8 cellular contexts compared by ENCODE assay signal in the genomic region with DNA sequence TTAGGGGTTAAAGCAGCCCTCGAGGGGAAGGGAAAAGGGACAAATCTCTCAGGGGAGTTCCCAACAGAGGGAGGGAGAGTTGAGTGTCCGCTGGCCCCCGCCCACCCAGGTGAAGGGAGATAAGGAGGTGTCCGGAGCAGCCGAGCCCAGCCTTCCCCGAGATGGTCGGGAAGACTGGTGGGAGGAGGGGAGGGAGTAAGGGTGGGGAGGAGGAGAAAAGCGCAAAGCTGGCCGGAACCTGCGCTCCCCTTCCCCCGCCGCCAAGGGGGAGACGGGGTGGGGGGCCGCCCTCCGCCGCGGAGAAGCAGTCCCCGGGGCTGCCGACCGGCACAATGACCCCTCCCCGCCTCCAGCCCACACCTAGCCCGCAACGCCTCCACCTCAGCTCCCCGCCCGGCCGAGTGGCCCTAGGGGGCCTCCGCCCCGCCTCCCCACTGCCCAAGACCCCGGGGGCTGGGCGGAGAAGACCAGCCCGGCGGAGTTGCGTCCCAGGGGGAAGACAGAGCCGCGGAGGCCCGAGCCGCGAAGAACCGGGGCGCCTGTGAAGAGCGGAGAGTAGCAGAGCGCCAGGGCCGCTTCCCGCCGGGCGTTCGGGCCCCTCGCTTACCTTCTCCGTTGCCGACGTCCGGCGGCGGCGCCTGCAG. TPM values are rescaled to one million over a fixed set of nuclear protein-coding genes. Genes with fewer than 3 reads are reported as not detected.
DNase-seq lines count a peak whose midpoint lies in the region; ATAC-seq and TF ChIP-seq lines count a peak whose summit lies in the region.

No MANE protein-coding gene starts in this region.

- peak overlapping the region; percentile 95 for H3K27ac ChIP-seq in neural progenitor cell
- H3K27ac ChIP-seq in thyroid gland, result peak overlapping the region; percentile 95 to 98 (median 96)

- H3K4me1 ChIP-seq in neural progenitor cell, result peaks cover 22% of the 10 kb centered on the region
- H3K4me1 ChIP-seq in thyroid gland, result peaks cover 10 to 35% of the 10 kb centered on the region in 2 donors

- peak overlapping the region; percentile 89 for H3K9ac ChIP-seq in neural progenitor cell

- WGBS in thyroid gland, 2 donors, result 0% methylated on average over 9 to 12 of the region's 55 CpGs

- peaks cover 4% of the 10 kb centered on the region for H3K36me3 Mint-ChIP-seq in activated T-cell treated with anti-CD3 and anti-CD28 coated beads, Interleukin-2, amount 50 U/mL, for 4 hours (ENCODE audit: insufficient read depth)
- peaks cover 14% of the 10 kb centered on the region for H3K36me3 Mint-ChIP-seq in neural progenitor cell

- peak overlapping the region; percentile 100 for H3K4me3 Mint-ChIP-seq in activated T-cell treated with anti-CD3 and anti-CD28 coated beads, Interleukin-2, amount 50 U/mL, for 4 hours
- peak overlapping the region; percentile 96 for H3K4me3 Mint-ChIP-seq in neural progenitor cell

- intact Hi-C loops in thyroid gland (cut with DNase I), result loop anchor here (5.0 kb wide), 1 partner anchor 172 kb away; a partner anchor contains a TSS

- H3K36me3 ChIP-seq in neural progenitor cell, result no peaks in the 10 kb centered on the region
- H3K36me3 ChIP-seq in thyroid gland, result no peaks in the 10 kb centered on the region

- peaks cover 35% of the 10 kb centered on the region for H3F3A ChIP-seq in neural progenitor cell (ENCODE audit: low read depth)

- DNase-seq in SIG-M5 treated with dmso at 0.1 percent for 504 hours (lab: John Stamatoyannopoulos, UW; ENCODE audit: unreplicated experiment) (peak; percentile 38), SIG-M5 (lab: John Stamatoyannopoulos, UW) (no peak), NCI-H526 (lab: John Stamatoyannopoulos, UW) (peak; percentile 66 to 72), fibroblast of villous mesenchyme (ENCODE audit: low read depth) (peak; percentile 30), neural progenitor cell (ENCODE audit: low spot score) (peak; percentile 80), thyroid gland (peak; percentile 60 to 66)
- DNase-seq in activated T-cell treated with anti-CD3 and anti-CD28 coated beads, Interleukin-2, amount 50 U/mL, for 4 hours, result peak; percentile 22

- H3K27ac Mint-ChIP-seq in neural progenitor cell, result peak overlapping the region; percentile 94

- no peaks in the 10 kb centered on the region for H3K27me3 ChIP-seq in neural progenitor cell
- no peaks in the 10 kb centered on the region for H3K27me3 ChIP-seq in thyroid gland

- H3K4me1 Mint-ChIP-seq in activated T-cell treated with anti-CD3 and anti-CD28 coated beads, Interleukin-2, amount 50 U/mL, for 4 hours (ENCODE audit: low read depth), result peaks cover 43% of the 10 kb centered on the region
- H3K4me1 Mint-ChIP-seq in neural progenitor cell, result peaks cover 14% of the 10 kb centered on the region

- peaks cover 69% of the 10 kb centered on the region for H3K79me2 ChIP-seq in neural progenitor cell (ENCODE audit: low read depth)

- H3K4me2 ChIP-seq in neural progenitor cell, result peak overlapping the region; percentile 88

- peak; percentile 27 for ATAC-seq in HG02970 (IDR thresholded peaks at IDR 0.05; ENCODE audit: low FRiP score, unreplicated experiment)
- ATAC-seq in activated T-cell treated with anti-CD3 and anti-CD28 coated beads, Interleukin-2, amount 50 U/mL, for 4 hours, result peak; percentile 7 to 9

- no peak for TF ChIP-seq POLR2A in thyroid gland (IDR thresholded peaks at IDR 0.05)

- H4K20me1 ChIP-seq in neural progenitor cell (ENCODE audit: low read depth), result peaks cover 36% of the 10 kb centered on the region

- peak overlapping the region; percentile 94 for H2AFZ ChIP-seq in neural progenitor cell (replicated peaks)

- TF ChIP-seq CTCF in fibroblast of villous mesenchyme (IDR thresholded peaks at IDR 0.05; ENCODE audit: insufficient read depth, low read depth, low read length) (no peak), neural progenitor cell (IDR thresholded peaks at IDR 0.05) (no peak), thyroid gland (IDR thresholded peaks at IDR 0.05) (no peak)

- H3K27me3 Mint-ChIP-seq in activated T-cell treated with anti-CD3 and anti-CD28 coated beads, Interleukin-2, amount 50 U/mL, for 4 hours (ENCODE audit: low read depth), result no peaks in the 10 kb centered on the region
- H3K27me3 Mint-ChIP-seq in neural progenitor cell (ENCODE audit: insufficient read depth, low read depth), result peaks cover 3% of the 10 kb centered on the region

- peak overlapping the region; percentile 99 for H3K4me3 ChIP-seq in fibroblast of villous mesenchyme (ENCODE audit: low read depth, low read length)
- H3K4me3 ChIP-seq in neural progenitor cell, result peak overlapping the region; percentile 100
- peak overlapping the region; percentile 69 to 99 (median 99) for H3K4me3 ChIP-seq in thyroid gland (replicated peaks in 1 of 3)

- peaks cover 2% of the 10 kb centered on the region for H3K9me3 ChIP-seq in neural progenitor cell (ENCODE audit: low read depth)
- H3K9me3 ChIP-seq in thyroid gland, result no peaks in the 10 kb centered on the region

- H3K9me3 Mint-ChIP-seq in activated T-cell treated with anti-CD3 and anti-CD28 coated beads, Interleukin-2, amount 50 U/mL, for 4 hours, result no peaks in the 10 kb centered on the region
- H3K9me3 Mint-ChIP-seq in neural progenitor cell, result peaks cover 9% of the 10 kb centered on the region

RNA-seq across cellular contexts. Expression of a gene that starts 0.5 kb away (rescaled TPM):
- 10 to 100 TPM; 37.2 to 46.4 (median 43.3) TPM for total RNA-seq in activated T-cell treated with anti-CD3 and anti-CD28 coated beads, Interleukin-2, amount 50 U/mL, for 4 hours
- total RNA-seq in fibroblast of villous mesenchyme (34.1 and 46.2 TPM in 2 replicates), neural progenitor cell (ENCODE audit: low replicate concordance) (84.0 and 106 TPM in 2 replicates), thyroid gland (10 to 100 TPM; 55.0 to 88.8 (median 65.8) TPM)

RNA-seq across cellular contexts. Expression of a gene that starts 0.9 kb away (rescaled TPM):
- 1 to 10 TPM; 1.8 to 2.4 (median 2.2) TPM for total RNA-seq in activated T-cell treated with anti-CD3 and anti-CD28 coated beads, Interleukin-2, amount 50 U/mL, for 4 hours
- total RNA-seq in fibroblast of villous mesenchyme (22.0 and 23.2 TPM in 2 replicates), neural progenitor cell (ENCODE audit: low replicate concordance) (16.4 and 25.2 TPM in 2 replicates), thyroid gland (10 to 100 TPM; 33.6 to 60.5 (median 39.0) TPM)
